In genomic region chr20:36573103-36573797, GRCh38 we compare ENCODE assay signal across 8 cellular contexts.
A peak's percentile ranks its signal among the peaks of the same experiment; 100 is the strongest.
DNase-seq lines count a peak whose midpoint lies in the region; ATAC-seq and TF ChIP-seq lines count a peak whose summit lies in the region.

Gene TGIF2, plus strand, starts transcription at chr20:36573597. Its CDS starts 5,178 bp downstream, at chr20:36578775.

- no peaks in the 10 kb centered on the region; the same call in 1 of the 2 replicates for H3K36me3 ChIP-seq in WERI-Rb-1

- TF ChIP-seq CTCF in GM13977 (IDR thresholded peaks at IDR 0.05; ENCODE audit: extremely low read depth, insufficient read depth, missing control alignments): no peak
- no peak for TF ChIP-seq CTCF in WERI-Rb-1 (IDR thresholded peaks at IDR 0.05; ENCODE audit: low read depth, low read length)

- peak within 1 kb of the TSS; percentile 87 for H3K27ac ChIP-seq in WERI-Rb-1

- in situ Hi-C loops in GM13977 (cut with MboI; ENCODE audit: low pct_unique_long_range_greater_than_20kb, low sequenced_read_pairs, unreplicated experiment) (no loop called here), T47D (cut with HindIII; ENCODE audit: low pct_unique_long_range_greater_than_20kb, low sequenced_read_pairs) (no loop called here)

- DNase-seq in GM13977 (ENCODE audit: low spot score) (peak; percentile 100), NCI-H146 treated with DMSO at 0.1 percent for 48 hours (lab: John Stamatoyannopoulos, UW; ENCODE audit: unreplicated experiment) (peak; percentile 70), WERI-Rb-1 (peak; percentile 80), T47D (ENCODE audit: low read depth in 1 of 2, low spot score in 1 of 2) (peak; percentile 89 to 91), iPS-NIHi11 (ENCODE audit: low spot score) (peak; percentile 95), NCI-H2107 (lab: John Stamatoyannopoulos, UW) (no peak)
- DNase-seq in stimulated activated CD4-positive, alpha-beta T cell treated with anti-CD3 and anti-CD28 coated beads, Interleukin-12 subunit alpha, Interleukin-12 subunit beta, amount 100 ng/mL, for 24 hours (ENCODE audit: low read depth in 2 of 2): peak; percentile 78

- no peaks in the 10 kb centered on the region for H3K9me3 ChIP-seq in WERI-Rb-1 (ENCODE audit: severe bottlenecking)

- H3K4me3 ChIP-seq in WERI-Rb-1 (ENCODE audit: low read depth, low read length): peak within 1 kb of the TSS; percentile 94

- no peaks in the 10 kb centered on the region for H3K27me3 ChIP-seq in WERI-Rb-1 (ENCODE audit: insufficient read depth, low read depth, severe bottlenecking)

- ATAC-seq in HG02588 (IDR thresholded peaks at IDR 0.05; ENCODE audit: unreplicated experiment): peak; percentile 57
